20 cellular contexts compared by ENCODE assay signal in the genomic region with DNA sequence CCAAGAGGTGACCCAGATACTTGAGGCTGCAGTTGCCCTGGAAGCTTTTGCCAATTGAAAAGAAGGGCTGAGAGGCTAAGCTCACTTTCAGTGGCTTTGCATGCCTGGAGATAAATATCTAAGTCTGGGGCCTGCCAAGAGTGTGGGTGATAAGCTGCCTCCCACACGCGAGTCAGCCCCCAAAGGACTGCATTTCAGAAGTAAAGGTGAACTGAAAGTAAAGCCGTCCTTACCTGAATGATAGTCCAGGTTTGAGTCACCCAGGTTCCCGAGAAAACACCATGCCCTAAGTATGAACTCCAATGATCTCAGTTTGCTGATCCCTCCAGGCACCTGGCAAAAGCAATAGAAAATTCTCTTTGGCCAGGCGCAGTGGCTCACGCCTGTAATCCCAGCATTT. TPM values are rescaled to one million over a fixed set of nuclear protein-coding genes. Genes with fewer than 3 reads are reported as not detected.
A peak's percentile ranks its signal among the peaks of the same experiment; 100 is the strongest.
DNase-seq lines count a peak whose midpoint lies in the region; ATAC-seq, FAIRE-seq and TF ChIP-seq lines count a peak whose summit lies in the region.
"Had no signal": no experiment of that assay in that cellular context is flagged by ENCODE, and none has a peak within 500 bp of the region (broad histone marks: within the 10 kb centered on the region; RNA-seq: fewer than 3 reads in every experiment).

No MANE protein-coding gene starts in this region.

- no peaks in the 10 kb centered on the region for H3K9me2 ChIP-seq in PC-9 (ENCODE audit: insufficient read depth)

- no peak overlapping the region for H3K27ac ChIP-seq in PC-9
- H3K27ac ChIP-seq in keratinocyte (ENCODE audit: control insufficient read depth, insufficient read depth, low read length) = no peak overlapping the region
- H3K27ac ChIP-seq: KMS-11 had no signal

- TF ChIP-seq CTCF in PC-9 (conservative IDR thresholded peaks at IDR 0.05) (no peak), keratinocyte (optimal IDR thresholded peaks at IDR 0.05 in 1 of 3, IDR thresholded peaks at IDR 0.05 in 1 of 3, conservative IDR thresholded peaks at IDR 0.05 in 1 of 3; ENCODE audit: extremely low read depth in 1 of 3, insufficient read depth in 2 of 3, low read length in 3 of 3) (no peak)

- no peaks in the 10 kb centered on the region for H3K9me3 ChIP-seq in PC-9 (ENCODE audit: insufficient read depth, low read depth)
- no peaks in the 10 kb centered on the region for H3K9me3 ChIP-seq in keratinocyte (ENCODE audit: control insufficient read depth, low read depth, low read length)
- H3K9me3 ChIP-seq: BE2C had no signal

- H3K36me3 ChIP-seq in PC-9 (ENCODE audit: low read depth) (no peaks in the 10 kb centered on the region), keratinocyte (ENCODE audit: control insufficient read depth in 2 of 2, extremely low read depth in 1 of 2, insufficient read depth in 2 of 2, low read length in 2 of 2) (no peaks in the 10 kb centered on the region)
- H3K36me3 ChIP-seq: BE2C had no signal

- H3K4me3 ChIP-seq in PC-9 = no peak overlapping the region
- H3K4me3 ChIP-seq in keratinocyte (ENCODE audit: control insufficient read depth in 2 of 3, extremely low read depth in 1 of 3, insufficient read depth in 2 of 3, low read depth in 1 of 3, low read length in 3 of 3) = no peak overlapping the region

- H4K20me1 ChIP-seq in PC-9 (ENCODE audit: insufficient read depth) (no peaks in the 10 kb centered on the region), keratinocyte (ENCODE audit: control insufficient read depth, extremely low read depth, insufficient read depth, low read length) (no peaks in the 10 kb centered on the region)

- no TSS peak for BruUV-seq in PC-9 (replicated peaks; lab: Mats Ljungman, UMichigan)

- H3K9ac ChIP-seq in keratinocyte (ENCODE audit: control insufficient read depth, extremely low read depth, insufficient read depth, low read length) = no peak overlapping the region
- H3K9ac ChIP-seq: KMS-11 had no signal

- intact Hi-C loops in PC-9 (cut with micrococcal nuclease; ENCODE audit: unreplicated experiment) = no loop called here
- intact Hi-C loops in Right ventricle myocardium superior (cut with DNase I) = no loop called here

- H2AFZ ChIP-seq in PC-9 (no peak overlapping the region), keratinocyte (ENCODE audit: control insufficient read depth, low read length) (no peak overlapping the region)

- dilution Hi-C loops in keratinocyte (cut with MboI; ENCODE audit: extremely low pct_ligation_motif_present, low sequenced_read_pairs) = no loop called here

- H3K4me1 ChIP-seq in PC-9 (replicated peaks; ENCODE audit: insufficient read depth) = peaks cover 6% of the 10 kb centered on the region
- no peaks in the 10 kb centered on the region for H3K4me1 ChIP-seq in keratinocyte (ENCODE audit: control insufficient read depth, extremely low read depth, insufficient read depth, low read length)
- H3K4me1 ChIP-seq: BE2C had no signal

- peak; percentile 44 for DNase-seq in activated CD4-positive, alpha-beta T cell treated with anti-CD3 and anti-CD28 coated beads for 48 hours
- no peak for DNase-seq in activated CD4-positive, alpha-beta T cell treated with anti-CD3 and anti-CD28 coated beads, Interleukin-2, amount 50 U/mL, for 4 hours
- DNase-seq in GM12891 (ENCODE audit: insufficient read length, low spot score) = no peak
- peak in 1 of 2 experiments; percentile 50 for DNase-seq in PC-9
- no peak for DNase-seq in keratinocyte (ENCODE audit: low read depth, low spot score)
- no peak for DNase-seq in Right ventricle myocardium superior
- no peak for DNase-seq in SHP77 treated with DMSO at 0.1 percent for 48 hours (lab: John Stamatoyannopoulos, UW)
- DNase-seq: 8988T; BE2C; CD4-positive, alpha-beta T cell; EL; GOT3; NCI-H1048; NCI-H1436 treated with DMSO at 0.1 percent for 48 hours; NCI-H2081; NCI-H510A; SIG-M5 had no signal

- no peak for TF ChIP-seq POLR2A in GM12891 (IDR thresholded peaks at IDR 0.05; ENCODE audit: low read depth, low read length)

- H3F3A ChIP-seq in PC-9 (ENCODE audit: insufficient read depth, low read depth) = peaks cover 18% of the 10 kb centered on the region; the same call in 1 of the 2 replicates

- H3K4me2 ChIP-seq in PC-9 (peak overlapping the region; percentile 28; the same call in 1 of the 2 replicates), keratinocyte (ENCODE audit: control insufficient read depth, extremely low read depth, insufficient read depth, low read depth, low read length) (peak overlapping the region; percentile 10)
- H3K4me2 ChIP-seq: KMS-11 had no signal

- H3K27me3 ChIP-seq in PC-9 (ENCODE audit: insufficient read depth, low read depth) (no peaks in the 10 kb centered on the region), keratinocyte (ENCODE audit: control insufficient read depth, extremely low read depth, insufficient read depth, low read length) (no peaks in the 10 kb centered on the region)
- H3K27me3 ChIP-seq: BE2C had no signal

- ATAC-seq in GM21529 (IDR thresholded peaks at IDR 0.05; ENCODE audit: unreplicated experiment) = no peak
- ATAC-seq in Right ventricle myocardium superior (ENCODE audit: poor library complexity) = no peak

- CTCF ChIA-PET in PC-9 (lab: Charles Lee) = no interaction called here

- H3K79me2 ChIP-seq in PC-9 (ENCODE audit: low read depth) (no peaks in the 10 kb centered on the region), keratinocyte (ENCODE audit: control insufficient read depth, insufficient read depth, low read length) (no peaks in the 10 kb centered on the region)

- POLR2A ChIA-PET in PC-9 (lab: Charles Lee; ENCODE audit: unreplicated experiment) = no interaction called here

- H3K9me1 ChIP-seq in keratinocyte (ENCODE audit: control insufficient read depth, extremely low read depth, insufficient read depth, low read length) = no peaks in the 10 kb centered on the region

- no peak for FAIRE-seq in GM12891 (lab: Jason Lieb, UNC)
- FAIRE-seq in keratinocyte (lab: Jason Lieb, UNC) = no peak
- FAIRE-seq: RCC 7860 had no signal

TF ChIP-seq in GM12891, 5 proteins besides CTCF, POLR2A, EP300 and RAD21:
- no peak for TF ChIP-seq POU2F2 (IDR thresholded peaks at IDR 0.05; ENCODE audit: low read depth, low read length)
- TF ChIP-seq SPI1 (IDR thresholded peaks at IDR 0.05; ENCODE audit: low read depth, low read length) = peak; percentile 48; the same call in 1 of the 2 replicates
TF ChIP-seq in GM12891: peak in this region for 1.

RNA-seq across cellular contexts. Expression of a gene that starts 22.5 kb away (rescaled TPM):
- polyA plus RNA-seq in GM12891 (2012; ENCODE audit: low read depth, missing spikeins) = 3.8 TPM
- total RNA-seq in PC-9 (2021) = 0.81 and 1.1 TPM in 2 replicates
- polyA plus RNA-seq in keratinocyte = 1.0 to 1.9 TPM (median 1.3 TPM) in 3 replicates
- polyA plus RNA-seq in keratinocyte (2011; ENCODE audit: low read depth) = 0.99 TPM
- 0.77 and 1.4 TPM in 2 replicates for polyA plus RNA-seq in keratinocyte (2011; cell fraction: cytosol; rRNA removed)
- polyA plus RNA-seq in keratinocyte (2011; cell fraction: nucleus; rRNA removed) = 2.6 and 3.3 TPM in 2 replicates
- polyA plus RNA-seq in keratinocyte (2012; ENCODE audit: low replicate concordance) = 1.9 TPM in 2 replicates
- polyA minus RNA-seq in keratinocyte = 1.1 to 2.8 TPM (median 1.4 TPM) in 3 replicates
- 3.6 TPM for polyA minus RNA-seq in keratinocyte (2011; cell fraction: cytosol; rRNA and poly(A)+ RNA removed)
- 2.0 and 2.2 TPM in 2 replicates for polyA minus RNA-seq in keratinocyte (2011; cell fraction: nucleus; rRNA and poly(A)+ RNA removed)
- 2.7 TPM for total RNA-seq in Right ventricle myocardium superior

RNA-seq across cellular contexts. Expression of a gene that starts 40.0 kb away (rescaled TPM):
- polyA plus RNA-seq in GM12891 (2012; ENCODE audit: low read depth, missing spikeins) = 21.7 TPM
- total RNA-seq in PC-9 (2021) (30.3 and 35.1 TPM in 2 replicates), Right ventricle myocardium superior (33.7 TPM)
- polyA plus RNA-seq in keratinocyte = 15.5 to 20.2 TPM (median 15.8 TPM) in 3 replicates
- 22.2 TPM for polyA plus RNA-seq in keratinocyte (2011; ENCODE audit: low read depth)
- polyA plus RNA-seq in keratinocyte (2011; cell fraction: cytosol; rRNA removed) = 12.3 and 16.5 TPM in 2 replicates
- polyA plus RNA-seq in keratinocyte (2011; cell fraction: nucleus; rRNA removed) = 24.9 and 27.3 TPM in 2 replicates
- 13.7 and 27.7 TPM in 2 replicates for polyA plus RNA-seq in keratinocyte (2012; ENCODE audit: low replicate concordance)
- polyA minus RNA-seq in keratinocyte = 14.9 to 21.6 TPM (median 17.6 TPM) in 3 replicates
- 10.0 TPM for polyA minus RNA-seq in keratinocyte (2011; cell fraction: cytosol; rRNA and poly(A)+ RNA removed)
- polyA minus RNA-seq in keratinocyte (2011; cell fraction: nucleus; rRNA and poly(A)+ RNA removed) = 9.2 and 11.3 TPM in 2 replicates
